Comparison of ENCODE assay signal across 13 cellular contexts in genomic region chr4:80875642-80876041, GRCh38.
DNase-seq lines count a peak whose midpoint lies in the region; ATAC-seq and TF ChIP-seq lines count a peak whose summit lies in the region.
"Had no signal": no experiment of that assay in that cellular context is flagged by ENCODE, and none has a peak within 500 bp of the region (broad histone marks: within the 10 kb centered on the region; RNA-seq: fewer than 3 reads in every experiment).

No MANE protein-coding gene starts in this region.

- TF ChIP-seq CTCF in mucosa of descending colon (IDR thresholded peaks at IDR 0.05), result no peak

- H3K36me3 ChIP-seq in mucosa of descending colon (ENCODE audit: low read depth), result no peaks in the 10 kb centered on the region
- no peaks in the 10 kb centered on the region for H3K36me3 ChIP-seq in effector memory CD4-positive, alpha-beta T cell (ENCODE audit: control insufficient read depth, insufficient read depth, low read length)

- ATAC-seq in GM18873 (IDR thresholded peaks at IDR 0.05; ENCODE audit: low FRiP score, unreplicated experiment) (peak; percentile 90), GM21717 (IDR thresholded peaks at IDR 0.05; ENCODE audit: unreplicated experiment) (peak; percentile 90), HG03280 (IDR thresholded peaks at IDR 0.05; ENCODE audit: unreplicated experiment) (peak; percentile 80), mucosa of descending colon (peak; percentile 30)

- no peaks in the 10 kb centered on the region for H3K27me3 ChIP-seq in effector memory CD4-positive, alpha-beta T cell (replicated peaks; ENCODE audit: control insufficient read depth, insufficient read depth, low read length, poor library complexity, severe bottlenecking)

- H3K4me3 ChIP-seq in mucosa of descending colon, result no peak overlapping the region
- H3K4me3 ChIP-seq in effector memory CD4-positive, alpha-beta T cell (ENCODE audit: insufficient read depth, low read depth, low read length, poor library complexity, severe bottlenecking), result no peak overlapping the region

- intact Hi-C loops in mucosa of descending colon (cut with DNase I, micrococcal nuclease), result no loop called here

- no peak for DNase-seq in mucosa of descending colon
- no peak for DNase-seq in HPDE6-E6E7 (ENCODE audit: extremely low spot score)
- no peak for DNase-seq in effector memory CD4-positive, alpha-beta T cell
- no peak for DNase-seq in CD1c-positive myeloid dendritic cell (ENCODE audit: extremely low spot score)
- DNase-seq in NCI-H748 (lab: John Stamatoyannopoulos, UW; ENCODE audit: unreplicated experiment), result no peak
- DNase-seq: activated CD8-positive, alpha-beta memory T cell treated with anti-CD3 and anti-CD28 coated beads, Interleukin-2, amount 50 U/mL, for 4 hours; central memory CD4-positive, alpha-beta T cell; DMS79; NCI-H187 treated with DMSO at 0.1 percent for 48 hours had no signal

- no peak overlapping the region for H3K27ac ChIP-seq in effector memory CD4-positive, alpha-beta T cell (ENCODE audit: insufficient read depth, low read length, poor library complexity, severe bottlenecking)
- H3K27ac ChIP-seq: HL-60 had no signal

- no peaks in the 10 kb centered on the region for H3K9me3 ChIP-seq in mucosa of descending colon
- H3K9me3 ChIP-seq in effector memory CD4-positive, alpha-beta T cell (ENCODE audit: control insufficient read depth, low read length), result no peaks in the 10 kb centered on the region

- no peaks in the 10 kb centered on the region for H3K4me1 ChIP-seq in mucosa of descending colon (ENCODE audit: low read depth)
- no peaks in the 10 kb centered on the region for H3K4me1 ChIP-seq in effector memory CD4-positive, alpha-beta T cell (ENCODE audit: control insufficient read depth, insufficient read depth, low read length, poor library complexity, severe bottlenecking)

Comparison
In these comparisons a context has a peak if more than half of its experiments do, and no peak if none do; other contexts are left out.
1. ATAC-seq: peak in every context shown above with its lines; median percentile 90 in GM18873; 90 in GM21717; 80 in HG03280; 30 in mucosa of descending colon.